ENCODE assay signal across 39 cellular contexts in genomic region chr17:28274591-28275265, GRCh38.
"Had no signal": no experiment of that assay in that cellular context is flagged by ENCODE, and none has a peak within 500 bp of the region (broad histone marks: within the 10 kb centered on the region; RNA-seq: fewer than 3 reads in every experiment).

No MANE protein-coding gene starts in this region.

- H3K9me3 ChIP-seq: adrenal gland, body of pancreas, breast epithelium, Peyer's patch, SJSA1, SK-N-SH had no signal

- H3K4me3 Mint-ChIP-seq: activated CD4-positive, alpha-beta T cell treated with anti-CD3 and anti-CD28 coated beads for 36 hours; activated CD4-positive, alpha-beta T cell treated with anti-CD3 and anti-CD28 coated beads, Interleukin-2, amount 10 ng/mL, durations not matched to agents 7 days and 5 days; activated CD8-positive, alpha-beta T cell treated with anti-CD3 and anti-CD28 coated beads, Interleukin-2, amount 10 ng/mL, durations not matched to agents 7 days and 5 days; activated naive CD4-positive, alpha-beta T cell treated with anti-CD3 and anti-CD28 coated beads for 36 hours; activated T-cell treated with anti-CD3 and anti-CD28 coated beads, Interleukin-2, amount 50 U/mL, for 4 hours; activated T-helper 1 cell treated with anti-CD3 and anti-CD28 coated beads, Interleukin-12 subunit alpha, Interleukin-12 subunit beta, Interleukin-2, Interleukin-4 antibody, amounts not matched to agents 30 ng/mL and 10 ng/mL and 1 ng/mL, durations not matched to agents 14 hours and 24 hours and 36 hours; T-helper 1 cell treated with Interleukin-12 subunit alpha and Interleukin-12 subunit beta and Interleukin-4 antibody, amounts not matched to agents 30 μg/mL and 1 μg/mL, for 36 hours; T-helper 2 cell treated with Interferon-gamma antibody and Interleukin-4, amounts not matched to agents 5 μg/mL and 100 μg/mL, for 36 hours; WTC11 had no signal

- H3K9me3 Mint-ChIP-seq: activated CD4-positive, alpha-beta T cell treated with anti-CD3 and anti-CD28 coated beads, Interleukin-2, amount 10 ng/mL, durations not matched to agents 7 days and 5 days; activated naive CD4-positive, alpha-beta T cell treated with anti-CD3 and anti-CD28 coated beads for 36 hours; activated naive CD4-positive, alpha-beta T cell treated with anti-CD3 and anti-CD28 coated beads, Interleukin-2, amount 50 U/mL, for 72 hours; activated T-cell treated with anti-CD3 and anti-CD28 coated beads, Interleukin-2, amount 50 U/mL, for 4 hours; activated T-helper 1 cell treated with anti-CD3 and anti-CD28 coated beads, Interleukin-12 subunit alpha, Interleukin-12 subunit beta, Interleukin-2, Interleukin-4 antibody, amounts not matched to agents 30 ng/mL and 10 ng/mL and 1 ng/mL, durations not matched to agents 14 hours and 24 hours and 36 hours; T-helper 1 cell treated with Interleukin-12 subunit alpha and Interleukin-12 subunit beta and Interleukin-4 antibody, amounts not matched to agents 30 μg/mL and 1 μg/mL, for 36 hours; T-helper 2 cell treated with Interferon-gamma antibody and Interleukin-4, amounts not matched to agents 5 μg/mL and 100 μg/mL, for 36 hours had no signal

- H3K27me3 ChIP-seq: adrenal gland, body of pancreas, breast epithelium, Peyer's patch, SJSA1 had no signal

- FAIRE-seq: astrocyte, K562 had no signal

- H3K27ac ChIP-seq: adrenal gland, body of pancreas, breast epithelium, Peyer's patch, SJSA1 had no signal

- H3K27ac Mint-ChIP-seq: activated CD4-positive, alpha-beta T cell treated with anti-CD3 and anti-CD28 coated beads for 36 hours; activated CD4-positive, alpha-beta T cell treated with anti-CD3 and anti-CD28 coated beads, Interleukin-2, amount 10 ng/mL, durations not matched to agents 7 days and 5 days; activated CD8-positive, alpha-beta T cell treated with anti-CD3 and anti-CD28 coated beads, Interleukin-2, amount 10 ng/mL, durations not matched to agents 7 days and 5 days; activated naive CD4-positive, alpha-beta T cell treated with anti-CD3 and anti-CD28 coated beads for 36 hours; activated naive CD4-positive, alpha-beta T cell treated with anti-CD3 and anti-CD28 coated beads, Interleukin-2, amount 50 U/mL, for 72 hours; activated T-helper 1 cell treated with anti-CD3 and anti-CD28 coated beads, Interleukin-12 subunit alpha, Interleukin-12 subunit beta, Interleukin-2, Interleukin-4 antibody, amounts not matched to agents 30 ng/mL and 10 ng/mL and 1 ng/mL, durations not matched to agents 14 hours and 24 hours and 36 hours; T-helper 1 cell treated with Interleukin-12 subunit alpha and Interleukin-12 subunit beta and Interleukin-4 antibody, amounts not matched to agents 30 μg/mL and 1 μg/mL, for 36 hours; T-helper 2 cell treated with Interferon-gamma antibody and Interleukin-4, amounts not matched to agents 5 μg/mL and 100 μg/mL, for 36 hours; WTC11 had no signal

- H3K36me3 Mint-ChIP-seq: activated naive CD4-positive, alpha-beta T cell treated with anti-CD3 and anti-CD28 coated beads, Interleukin-2, amount 50 U/mL, for 72 hours; WTC11 had no signal

- H3K4me3 ChIP-seq: adrenal gland, body of pancreas, breast epithelium, K562, Peyer's patch, SJSA1 had no signal

- H3K36me3 ChIP-seq: adrenal gland, breast epithelium, Peyer's patch, SJSA1 had no signal

- H3K9ac ChIP-seq: SK-N-SH had no signal

- DNase-seq: activated CD4-positive, alpha-beta T cell treated with anti-CD3 and anti-CD28 coated beads for 36 hours; activated CD4-positive, alpha-beta T cell treated with anti-CD3 and anti-CD28 coated beads, Interleukin-2, amount 10 ng/mL, durations not matched to agents 7 days and 5 days; activated CD4-positive, alpha-beta T cell treated with anti-CD3 and anti-CD28 coated beads, Interleukin-2, amount 50 U/mL, for 48 hours; activated CD8-positive, alpha-beta memory T cell treated with anti-CD3 and anti-CD28 coated beads, Interleukin-2, amount 50 U/mL, for 4 hours; activated CD8-positive, alpha-beta T cell treated with anti-CD3 and anti-CD28 coated beads, Interleukin-2, amount 10 ng/mL, durations not matched to agents 7 days and 5 days; activated gamma-delta T cell treated with Interleukin-2 at 50 U/mL for 16 hours; activated naive CD4-positive, alpha-beta T cell treated with anti-CD3 and anti-CD28 coated beads for 36 hours; activated T-cell treated with anti-CD3 and anti-CD28 coated beads for 4 hours; activated T-cell treated with anti-CD3 and anti-CD28 coated beads, Interleukin-2, amount 50 U/mL, for 4 hours; adrenal gland; body of pancreas; caudate nucleus; Kasumi-1; MM.1S; NCI-H1092 treated with DMSO at 0.1 percent for 48 hours; NCI-H1417; NCI-H146; NCI-H187 treated with DMSO at 0.1 percent for 48 hours; NCI-H2081; NCI-H226; NCI-H446 treated with DMSO at 0.1 percent for 48 hours; NCI-H524; NCI-H69; NK-92 treated with Interleukin-12 subunit alpha and Interleukin-12 subunit beta, amount 100 ng/mL, for 24 hours; PC-3; Peyer's patch; RPMI8226; SHP77 treated with DMSO at 0.1 percent for 48 hours; SK-N-SH had no signal

- H3K4me1 ChIP-seq: adrenal gland, body of pancreas, breast epithelium had no signal

- H3K4me2 ChIP-seq: SK-N-SH had no signal

- ATAC-seq: activated CD4-positive, alpha-beta T cell treated with anti-CD3 and anti-CD28 coated beads for 36 hours; activated CD4-positive, CD25-positive, alpha-beta regulatory T cell treated with anti-CD3 and anti-CD28 coated beads, Interleukin-2, amount 50 U/mL, for 24 hours; activated CD8-positive, alpha-beta T cell treated with anti-CD3 and anti-CD28 coated beads, Interleukin-2, amount 10 ng/mL, durations not matched to agents 7 days and 5 days; activated naive CD4-positive, alpha-beta T cell treated with anti-CD3 and anti-CD28 coated beads, Interleukin-2, amount 50 U/mL, for 72 hours; activated T-cell treated with anti-CD3 and anti-CD28 coated beads, Interleukin-2, amount 50 U/mL, for 4 hours; body of pancreas; K562; PC-3; WTC11 had no signal
